ENCODE assay signal across 23 cellular contexts in genomic region chr1:94550800-94551241, GRCh38. TPM values are rescaled to one million over a fixed set of nuclear protein-coding genes. Genes with fewer than 3 reads are reported as not detected.
DNase-seq lines count a peak whose midpoint lies in the region; FAIRE-seq lines count a peak whose summit lies in the region.
"Had no signal": no experiment of that assay in that cellular context is flagged by ENCODE, and none has a peak within 500 bp of the region (broad histone marks: within the 10 kb centered on the region; RNA-seq: fewer than 3 reads in every experiment).

No MANE protein-coding gene starts in this region.

- WGBS in urinary bladder, result 34% methylated on average over 5 of the region's 5 CpGs
- WGBS in small intestine, 3 donors, result 76 to 81% (median 78%) methylated on average over 5 of the region's 5 CpGs

- H3K9me3 ChIP-seq in SJCRH30 (replicated peaks) (no peaks in the 10 kb centered on the region), neuron (ENCODE audit: low read length) (no peaks in the 10 kb centered on the region), small intestine (ENCODE audit: control insufficient read depth, low read depth) (no peaks in the 10 kb centered on the region)

- H3K36me3 ChIP-seq in SJCRH30 (no peaks in the 10 kb centered on the region), neuron (ENCODE audit: insufficient read depth, low read length) (no peaks in the 10 kb centered on the region), urinary bladder (ENCODE audit: insufficient read depth) (no peaks in the 10 kb centered on the region), small intestine (ENCODE audit: control insufficient read depth in 2 of 2, insufficient read depth in 2 of 2, low read length in 2 of 2) (no peaks in the 10 kb centered on the region)
- H3K36me3 ChIP-seq: brain microvascular endothelial cell had no signal

- H3K4me3 ChIP-seq in SJCRH30 (peak overlapping the region; percentile 19), neuron (ENCODE audit: low read length) (no peak overlapping the region), urinary bladder (ENCODE audit: low read depth, low read length) (no peak overlapping the region), small intestine (ENCODE audit: low read depth in 1 of 2, low read length in 2 of 2) (no peak overlapping the region)
- H3K4me3 ChIP-seq: K562 had no signal

- peak; percentile 47 to 75 for DNase-seq in SJCRH30
- peak; percentile 39 for DNase-seq in fibroblast of the conjunctiva (ENCODE audit: low read depth)
- no peak for DNase-seq in small intestine
- DNase-seq in effector CD8-positive, alpha-beta T cell (lab: John Stamatoyannopoulos, UW), result no peak
- no peak for DNase-seq in RCC 7860 (ENCODE audit: low spot score)
- DNase-seq: activated CD4-positive, CD25-positive, alpha-beta regulatory T cell; activated T-cell treated with anti-CD3 and anti-CD28 coated beads, Interleukin-2, amount 50 U/mL, for 72 hours; brain microvascular endothelial cell; Calu3; dermis blood vessel endothelial cell; erythroblast; H9; head of caudate nucleus; islet precursor cell; NCI-H2029; NCI-H446 treated with DMSO at 0.1 percent for 48 hours; right cardiac atrium; stimulated activated CD4-positive, alpha-beta T cell treated with anti-CD3 and anti-CD28 coated beads, Interleukin-2, amount 100 ng/mL, for 24 hours; stimulated activated naive CD8-positive, alpha-beta T cell treated with anti-CD3 and anti-CD28 coated beads, Interleukin-15, amount 100 ng/mL, for 72 hours; T-helper 17 cell had no signal

- peak overlapping the region; percentile 25 for H3K27ac ChIP-seq in SJCRH30
- H3K27ac ChIP-seq in urinary bladder (ENCODE audit: low read depth), result peak overlapping the region; percentile 78
- no peak overlapping the region for H3K27ac ChIP-seq in small intestine (ENCODE audit: low read depth in 1 of 2, low read length in 1 of 2)
- H3K27ac ChIP-seq: brain microvascular endothelial cell had no signal

- peaks cover 53% of the 10 kb centered on the region for H3K4me1 ChIP-seq in SJCRH30
- peaks cover 24% of the 10 kb centered on the region for H3K4me1 ChIP-seq in neuron (ENCODE audit: insufficient read depth, low read length)
- no peaks in the 10 kb centered on the region for H3K4me1 ChIP-seq in urinary bladder (ENCODE audit: insufficient read depth)
- peaks cover 0 to 2% of the 10 kb centered on the region in 2 donors for H3K4me1 ChIP-seq in small intestine (ENCODE audit: control insufficient read depth in 2 of 2, insufficient read depth in 1 of 2, low read depth in 1 of 2, low read length in 1 of 2)

- peak overlapping the region; percentile 33 for H2AFZ ChIP-seq in neuron (ENCODE audit: low read depth, low read length)

- no peaks in the 10 kb centered on the region for H3K27me3 ChIP-seq in SJCRH30
- H3K27me3 ChIP-seq in neuron (ENCODE audit: insufficient read depth, low read length), result no peaks in the 10 kb centered on the region
- H3K27me3 ChIP-seq in small intestine (ENCODE audit: control insufficient read depth in 2 of 2, insufficient read depth in 2 of 2, low read length in 2 of 2), result no peaks in the 10 kb centered on the region
- H3K27me3 ChIP-seq: brain microvascular endothelial cell had no signal

- no peak for FAIRE-seq in small intestine (lab: Jason Lieb, UNC)
- FAIRE-seq in RCC 7860 (lab: Jason Lieb, UNC), result no peak
- FAIRE-seq: K562 had no signal

RNA-seq across cellular contexts. Expression of gene F3, which starts 9.3 kb away (rescaled TPM):
- total RNA-seq in SJCRH30 (2014; rRNA removed; shearing (Covaris generic)), result 13.2 and 13.8 TPM in 2 replicates
- 9.7 TPM for total RNA-seq in urinary bladder
- 97.0 TPM for polyA plus RNA-seq in urinary bladder
- 10 to 100 TPM; 11.0 to 23.9 (median 13.2) TPM for polyA plus RNA-seq in small intestine

Comparison
In these comparisons a context has a peak if more than half of its experiments do, and no peak if none do; other contexts are left out.
1. DNase-seq: peak in SJCRH30 (2 of 2) and fibroblast of the conjunctiva (single experiment); none in small intestine (single experiment), effector CD8-positive, alpha-beta T cell (single experiment) and RCC 7860 (single experiment).
2. H3K27ac ChIP-seq: peak in SJCRH30 (single experiment) and urinary bladder (single experiment); none in small intestine (0 of 2).